11 cellular contexts compared by ENCODE assay signal in the genomic region with DNA sequence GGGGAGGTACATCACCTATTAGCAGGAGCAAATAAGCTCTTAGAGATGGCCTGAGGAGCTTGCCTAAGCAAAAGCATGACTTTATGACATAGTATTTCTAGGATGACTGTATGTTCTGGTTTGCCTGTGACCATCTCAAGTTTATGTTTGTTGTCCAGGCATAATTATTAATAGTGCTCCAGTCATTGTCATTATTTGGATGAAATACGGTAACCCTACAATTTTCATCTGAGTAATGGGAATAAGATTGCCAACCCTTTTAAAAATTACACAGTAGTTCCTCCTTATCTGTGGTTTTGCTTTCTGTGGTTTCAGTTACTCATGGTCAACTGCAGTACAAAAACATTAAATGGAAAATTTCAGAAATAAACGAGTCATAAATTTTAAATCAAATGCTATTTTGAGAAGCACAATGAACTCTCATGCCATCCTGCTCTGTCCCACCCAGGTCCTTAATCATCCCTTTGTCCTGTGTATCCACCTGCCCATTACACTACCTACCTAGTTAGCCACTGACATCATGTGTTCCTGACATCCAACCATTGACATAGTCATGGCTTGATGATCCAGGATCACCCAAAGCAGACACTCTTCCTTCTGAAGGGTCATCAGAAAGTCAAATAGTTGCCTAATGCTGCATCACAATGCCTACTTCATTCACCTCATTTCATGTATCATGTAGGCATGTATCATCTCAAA. TPM values are rescaled to one million over a fixed set of nuclear protein-coding genes. Genes with fewer than 3 reads are reported as not detected.
A peak's percentile ranks its signal among the peaks of the same experiment; 100 is the strongest.
DNase-seq lines count a peak whose midpoint lies in the region; ATAC-seq and TF ChIP-seq lines count a peak whose summit lies in the region.
"Had no signal": no experiment of that assay in that cellular context is flagged by ENCODE, and none has a peak within 500 bp of the region (broad histone marks: within the 10 kb centered on the region; RNA-seq: fewer than 3 reads in every experiment).

No MANE protein-coding gene starts in this region.

- H3K4me3 ChIP-seq in AG09309 (ENCODE audit: control insufficient read depth, low read depth, low read length) = no peak overlapping the region
- H3K4me3 ChIP-seq: hepatocyte had no signal

- H3K27ac Mint-ChIP-seq in activated T-helper 17 cell treated with anti-CD3 and anti-CD28 coated beads, Interleukin-2, amount 50 U/mL, for 72 hours = no peak overlapping the region

- H3K36me3 Mint-ChIP-seq in activated T-helper 17 cell treated with anti-CD3 and anti-CD28 coated beads, Interleukin-2, amount 50 U/mL, for 72 hours (ENCODE audit: low read depth) = no peaks in the 10 kb centered on the region

- H3K27me3 Mint-ChIP-seq in activated T-helper 17 cell treated with anti-CD3 and anti-CD28 coated beads, Interleukin-2, amount 50 U/mL, for 72 hours = peaks cover 3% of the 10 kb centered on the region

- peaks cover 9% of the 10 kb centered on the region for H3K9me3 Mint-ChIP-seq in activated T-helper 17 cell treated with anti-CD3 and anti-CD28 coated beads, Interleukin-2, amount 50 U/mL, for 72 hours

- DNase-seq in AG09309 (ENCODE audit: low read depth) (peak; percentile 44), epidermal melanocyte (ENCODE audit: insufficient read length, low spot score) (no peak), posterior cingulate gyrus (no peak), NCI-H1694 treated with DMSO at 0.1 percent for 48 hours (lab: John Stamatoyannopoulos, UW) (no peak)
- no peak for DNase-seq in activated CD8-positive, alpha-beta memory T cell treated with anti-CD3 and anti-CD28 coated beads, Interleukin-2, amount 50 U/mL, for 4 hours
- DNase-seq: DMS79, NCI-H1105 had no signal

- TF ChIP-seq CTCF in AG09309 (IDR thresholded peaks at IDR 0.05; ENCODE audit: control insufficient read depth, insufficient read depth, low read depth, low read length, missing control alignments) = no peak

- H3K4me1 Mint-ChIP-seq in activated T-helper 17 cell treated with anti-CD3 and anti-CD28 coated beads, Interleukin-2, amount 50 U/mL, for 72 hours = peaks cover 5% of the 10 kb centered on the region

- no peak overlapping the region for H3K4me3 Mint-ChIP-seq in activated T-helper 17 cell treated with anti-CD3 and anti-CD28 coated beads, Interleukin-2, amount 50 U/mL, for 72 hours

- intact Hi-C loops in posterior cingulate gyrus (cut with DNase I) = no loop called here

- peak; percentile 73 for ATAC-seq in GM19025 (IDR thresholded peaks at IDR 0.05; ENCODE audit: low read depth, unreplicated experiment)
- ATAC-seq in HG03159 (IDR thresholded peaks at IDR 0.05; ENCODE audit: unreplicated experiment) = peak; percentile 75
- peak; percentile 56 for ATAC-seq in activated T-helper 17 cell treated with anti-CD3 and anti-CD28 coated beads, Interleukin-2, amount 50 U/mL, for 72 hours (replicated peaks)

RNA-seq across cellular contexts. Expression of a gene that starts 27.0 kb away (rescaled TPM):
- total RNA-seq in activated T-helper 17 cell treated with anti-CD3 and anti-CD28 coated beads, Interleukin-2, amount 50 U/mL, for 72 hours = 10 to 100 TPM; 38.6 to 48.9 TPM
